ENCODE assay signal across 8 cellular contexts in the genomic region with DNA sequence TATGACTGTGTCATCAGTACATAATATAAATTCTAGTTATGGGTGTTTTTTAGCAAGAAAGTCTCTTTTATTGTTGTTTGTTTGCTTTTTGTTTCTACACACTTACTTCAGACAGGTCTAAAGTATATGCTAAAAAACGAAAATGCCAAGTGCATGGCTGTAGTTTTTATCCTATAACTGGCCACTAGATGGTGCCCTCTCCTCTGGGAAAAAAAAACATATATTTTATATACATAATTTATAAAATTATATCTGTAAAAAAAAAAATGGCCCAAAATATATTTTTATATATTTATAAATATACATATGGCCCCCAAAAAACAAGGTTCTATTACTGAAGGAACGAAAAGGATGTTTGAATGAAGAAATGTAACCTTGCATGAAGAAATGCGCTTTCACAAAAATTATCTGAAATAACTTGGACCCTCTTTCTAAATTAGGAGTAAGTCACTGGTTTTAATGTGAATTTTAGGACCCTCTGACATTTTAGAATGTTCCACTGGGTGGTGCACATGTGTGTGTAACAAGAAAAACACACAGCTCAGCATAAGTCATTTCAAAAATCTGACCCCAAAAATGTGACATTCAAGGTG.
DNase-seq lines count a peak whose midpoint lies in the region; ATAC-seq and TF ChIP-seq lines count a peak whose summit lies in the region.

No MANE protein-coding gene starts in this region.

- no peak overlapping the region for H2AK5ac ChIP-seq in mesenchymal stem cell (ENCODE audit: low read length, severe bottlenecking)

- TF ChIP-seq CTCF in Calu3 (IDR thresholded peaks at IDR 0.05; ENCODE audit: unreplicated experiment) (no peak), HCT116 (IDR thresholded peaks at IDR 0.05 in 2 of 3, conservative IDR thresholded peaks at IDR 0.05 in 1 of 3; ENCODE audit: borderline replicate concordance in 1 of 3, insufficient read depth in 1 of 3, low read depth in 2 of 3, low read length in 2 of 3) (peak; percentile 37 to 52 (median 42); a peak in 4 of 6 replicates), RWPE2 (IDR thresholded peaks at IDR 0.05; ENCODE audit: poor library complexity, severe bottlenecking) (peak; percentile 91), fibroblast of the aortic adventitia (IDR thresholded peaks at IDR 0.05; ENCODE audit: insufficient read depth, low read length) (peak; percentile 76)

- H3K9ac ChIP-seq in HCT116 (ENCODE audit: low read length): no peak overlapping the region
- no peak overlapping the region for H3K9ac ChIP-seq in mesenchymal stem cell (ENCODE audit: low read length)

- H2BK5ac ChIP-seq in mesenchymal stem cell (ENCODE audit: low read depth, low read length, poor library complexity, severe bottlenecking): no peak overlapping the region

- POLR2A ChIA-PET in HCT116 (lab: Charles Lee): no interaction called here

- H3K27me3 Mint-ChIP-seq in Calu3 (ENCODE audit: unreplicated experiment): no peaks in the 10 kb centered on the region
- H3K27me3 Mint-ChIP-seq in stimulated activated naive B cell treated with anti-CD40 and anti-IgM and Interleukin-4, amounts not matched to agents 10 μg/mL and 1 μg/mL and 100 μg/mL, for 72 hours: peaks cover 0 to 9% of the 10 kb centered on the region in 2 donors

- H2BK120ac ChIP-seq in mesenchymal stem cell (ENCODE audit: low read depth, low read length): no peak overlapping the region

- no peak overlapping the region for H3K23ac ChIP-seq in mesenchymal stem cell (ENCODE audit: low read length in 2 of 2)

- H3K27ac Mint-ChIP-seq in Calu3 (ENCODE audit: unreplicated experiment): no peak overlapping the region
- H3K27ac Mint-ChIP-seq in stimulated activated naive B cell treated with anti-CD40 and anti-IgM and Interleukin-4, amounts not matched to agents 10 μg/mL and 1 μg/mL and 100 μg/mL, for 72 hours: no peak overlapping the region

- no peaks in the 10 kb centered on the region for H3K9me3 Mint-ChIP-seq in Calu3 (ENCODE audit: low read depth, unreplicated experiment)
- no peaks in the 10 kb centered on the region for H3K9me3 Mint-ChIP-seq in stimulated activated naive B cell treated with anti-CD40 and anti-IgM and Interleukin-4, amounts not matched to agents 10 μg/mL and 1 μg/mL and 100 μg/mL, for 72 hours

- no peak overlapping the region for H2BK15ac ChIP-seq in mesenchymal stem cell (ENCODE audit: low read depth, poor library complexity, severe bottlenecking)

- no peak overlapping the region for H3K4ac ChIP-seq in mesenchymal stem cell (ENCODE audit: low read depth in 1 of 2, low read length in 2 of 2)

- H3K27ac ChIP-seq in HCT116 (ENCODE audit: low read depth, low read length) (no peak overlapping the region), RWPE2 (ENCODE audit: poor library complexity, severe bottlenecking) (no peak overlapping the region), mesenchymal stem cell (ENCODE audit: low read length, poor library complexity, severe bottlenecking) (no peak overlapping the region)

- no peak overlapping the region for H4K8ac ChIP-seq in mesenchymal stem cell (ENCODE audit: low read length)

- H2AFZ ChIP-seq in HCT116 (ENCODE audit: low read depth, low read length, poor library complexity, severe bottlenecking) (no peak overlapping the region), mesenchymal stem cell (ENCODE audit: low read depth, low read length) (no peak overlapping the region)

- no peak for TF ChIP-seq POLR2A in HCT116 (IDR thresholded peaks at IDR 0.05; ENCODE audit: borderline replicate concordance, extremely low read depth, insufficient read depth, insufficient read length)

- H4K20me1 ChIP-seq in HCT116 (ENCODE audit: insufficient read depth): no peaks in the 10 kb centered on the region

- no CpG with 5 or more reads among the region's 3 CpGs for WGBS in mesenchymal stem cell

- RAD21 ChIA-PET in HCT116 (lab: Charles Lee; ENCODE audit: low non-redundant PET in 1 of 2, low total read pairs in 2 of 2, uncharacterized antibody in 2 of 2, unreplicated experiment in 2 of 2): no interaction called here

- no peak overlapping the region for H3K4me3 ChIP-seq in HCT116 (replicated peaks in 1 of 2; ENCODE audit: low read depth in 1 of 2, low read length in 2 of 2)
- no peak overlapping the region for H3K4me3 ChIP-seq in RWPE2 (ENCODE audit: severe bottlenecking)
- no peak overlapping the region for H3K4me3 ChIP-seq in fibroblast of the aortic adventitia (ENCODE audit: low read depth, low read length)
- H3K4me3 ChIP-seq in mesenchymal stem cell (ENCODE audit: insufficient read depth in 1 of 2, low read depth in 1 of 2, low read length in 2 of 2): no peak overlapping the region

- no peak for ATAC-seq in HCT116
- no peak for ATAC-seq in RWPE2 (ENCODE audit: low read depth)
- ATAC-seq in stimulated activated naive B cell treated with anti-CD40 and anti-IgM and Interleukin-4, amounts not matched to agents 10 μg/mL and 1 μg/mL and 100 μg/mL, for 72 hours (replicated peaks): no peak
- ATAC-seq in HG03520 (IDR thresholded peaks at IDR 0.05; ENCODE audit: unreplicated experiment): no peak

- peaks cover 29% of the 10 kb centered on the region for H3K4me1 Mint-ChIP-seq in Calu3 (ENCODE audit: low read depth, unreplicated experiment)
- H3K4me1 Mint-ChIP-seq in stimulated activated naive B cell treated with anti-CD40 and anti-IgM and Interleukin-4, amounts not matched to agents 10 μg/mL and 1 μg/mL and 100 μg/mL, for 72 hours: no peaks in the 10 kb centered on the region

- H2BK12ac ChIP-seq in mesenchymal stem cell (ENCODE audit: low read length in 2 of 2): no peak overlapping the region

- H3K4me1 ChIP-seq in HCT116 (ENCODE audit: control insufficient read depth in 1 of 2, insufficient read depth in 2 of 2, low read length in 2 of 2) (peaks cover 0 to 12% of the 10 kb centered on the region in 2 experiments; a peak in 2 of 4 replicates), RWPE2 (ENCODE audit: insufficient read depth, poor library complexity, severe bottlenecking) (peaks cover 17% of the 10 kb centered on the region), mesenchymal stem cell (ENCODE audit: control insufficient read depth, insufficient read depth, low read depth, low read length) (peaks cover under 1% of the 10 kb centered on the region)

- H3K4me3 Mint-ChIP-seq in Calu3 (ENCODE audit: low read depth, unreplicated experiment): no peak overlapping the region
- H3K4me3 Mint-ChIP-seq in stimulated activated naive B cell treated with anti-CD40 and anti-IgM and Interleukin-4, amounts not matched to agents 10 μg/mL and 1 μg/mL and 100 μg/mL, for 72 hours: no peak overlapping the region

- intact Hi-C loops in Calu3 (cut with micrococcal nuclease; ENCODE audit: unreplicated experiment) (loop anchor here (2.0 to 10.0 kb wide), 3 partner anchors 217 to 847 kb away; no protein-coding TSS in a partner anchor), HCT116 (cut with micrococcal nuclease) (loop anchor here (1.0 to 10.0 kb wide), 4 partner anchors 218 to 867 kb away; no protein-coding TSS in a partner anchor)

- CTCF ChIA-PET in Calu3 (lab: Charles Lee): no interaction called here
- CTCF ChIA-PET in HCT116 (lab: Charles Lee): interaction anchor here (1.2 kb wide), 1 partner anchor 848 kb away, joined by 5 read pairs; no protein-coding TSS in a partner anchor

- H3K27me3 ChIP-seq in HCT116 (ENCODE audit: insufficient read depth, low read length) (no peaks in the 10 kb centered on the region), RWPE2 (ENCODE audit: insufficient read depth, poor library complexity, severe bottlenecking) (no peaks in the 10 kb centered on the region), mesenchymal stem cell (ENCODE audit: control insufficient read depth in 1 of 2, insufficient read depth in 1 of 2, low read length in 2 of 2) (no peaks in the 10 kb centered on the region)

- H4K91ac ChIP-seq in mesenchymal stem cell (ENCODE audit: low read length): no peak overlapping the region

- peak; percentile 48 for TF ChIP-seq RAD21 in HCT116 (IDR thresholded peaks at IDR 0.05; ENCODE audit: low read depth)

- H3K18ac ChIP-seq in mesenchymal stem cell (ENCODE audit: low read depth in 1 of 2, low read length in 2 of 2): no peak overlapping the region

- DNase-seq in Calu3 (peak; percentile 18), HCT116 (ENCODE audit: low read depth, low spot score) (no peak), RWPE2 (ENCODE audit: low spot score) (no peak), fibroblast of the aortic adventitia (ENCODE audit: low read depth) (peak; percentile 50), mesenchymal stem cell (no peak), cerebellar nuclear complex (lab: John Stamatoyannopoulos, UW) (no peak)
- DNase-seq in stimulated activated naive B cell treated with anti-CD40 and anti-IgM and Interleukin-4, amounts not matched to agents 10 μg/mL and 1 μg/mL and 100 μg/mL, for 72 hours: no peak

- no TSS peak for BruUV-seq in Calu3 (replicated peaks; lab: Mats Ljungman, UMichigan)
- no TSS peak for BruUV-seq in HCT116 (replicated peaks; lab: Mats Ljungman, UMichigan)

- H3K14ac ChIP-seq in mesenchymal stem cell (ENCODE audit: low read length in 2 of 2): no peak overlapping the region

- H3K4me2 ChIP-seq in HCT116 (ENCODE audit: low read length) (no peak overlapping the region), mesenchymal stem cell (ENCODE audit: low read length, poor library complexity, severe bottlenecking) (no peak overlapping the region)

- H3K79me1 ChIP-seq in mesenchymal stem cell (replicated peaks; ENCODE audit: low read length, poor library complexity, severe bottlenecking): no peaks in the 10 kb centered on the region

- H3K36me3 ChIP-seq in HCT116 (ENCODE audit: control insufficient read depth in 1 of 2, insufficient read depth in 2 of 2, low read length in 2 of 2) (no peaks in the 10 kb centered on the region), RWPE2 (ENCODE audit: low read depth) (no peaks in the 10 kb centered on the region), mesenchymal stem cell (ENCODE audit: control insufficient read depth in 1 of 2, insufficient read depth in 2 of 2, low read depth in 1 of 2, low read length in 2 of 2) (no peaks in the 10 kb centered on the region)

- H3K9me3 ChIP-seq in HCT116 (ENCODE audit: control insufficient read depth in 1 of 2, insufficient read depth in 1 of 2, low read depth in 1 of 2, low read length in 2 of 2) (no peaks in the 10 kb centered on the region), RWPE2 (ENCODE audit: severe bottlenecking) (no peaks in the 10 kb centered on the region), mesenchymal stem cell (ENCODE audit: control insufficient read depth, low read length) (no peaks in the 10 kb centered on the region)

- H3K36me3 Mint-ChIP-seq in Calu3 (ENCODE audit: insufficient read depth, unreplicated experiment): no peaks in the 10 kb centered on the region
- no peaks in the 10 kb centered on the region for H3K36me3 Mint-ChIP-seq in stimulated activated naive B cell treated with anti-CD40 and anti-IgM and Interleukin-4, amounts not matched to agents 10 μg/mL and 1 μg/mL and 100 μg/mL, for 72 hours

- H3K79me2 ChIP-seq in HCT116 (ENCODE audit: insufficient read depth, low read length): no peaks in the 10 kb centered on the region

- H3K9me2 ChIP-seq in HCT116 (ENCODE audit: insufficient read depth): no peaks in the 10 kb centered on the region

TF ChIP-seq in HCT116, 20 proteins besides CTCF, POLR2A, EP300 and RAD21 (continues in another document):
- no peak for TF ChIP-seq SP1 (IDR thresholded peaks at IDR 0.05; ENCODE audit: low read depth)
- TF ChIP-seq, protein P1, sequence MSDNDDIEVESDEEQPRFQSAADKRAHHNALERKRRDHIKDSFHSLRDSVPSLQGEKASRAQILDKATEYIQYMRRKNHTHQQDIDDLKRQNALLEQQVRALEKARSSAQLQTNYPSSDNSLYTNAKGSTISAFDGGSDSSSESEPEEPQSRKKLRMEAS (IDR thresholded peaks at IDR 0.05): no peak

Comparison
In these comparisons a context has a peak if more than half of its experiments do, and no peak if none do; other contexts are left out.
1. DNase-seq: peak in Calu3 (single experiment) and fibroblast of the aortic adventitia (single experiment); none in HCT116 (single experiment), RWPE2 (single experiment), mesenchymal stem cell (single experiment), stimulated activated naive B cell treated with anti-CD40 and anti-IgM and Interleukin-4, amounts not matched to agents 10 μg/mL and 1 μg/mL and 100 μg/mL, for 72 hours (single experiment) and cerebellar nuclear complex (0 of 2).